ENCODE assay signal across 1 cellular context in the genomic region with DNA sequence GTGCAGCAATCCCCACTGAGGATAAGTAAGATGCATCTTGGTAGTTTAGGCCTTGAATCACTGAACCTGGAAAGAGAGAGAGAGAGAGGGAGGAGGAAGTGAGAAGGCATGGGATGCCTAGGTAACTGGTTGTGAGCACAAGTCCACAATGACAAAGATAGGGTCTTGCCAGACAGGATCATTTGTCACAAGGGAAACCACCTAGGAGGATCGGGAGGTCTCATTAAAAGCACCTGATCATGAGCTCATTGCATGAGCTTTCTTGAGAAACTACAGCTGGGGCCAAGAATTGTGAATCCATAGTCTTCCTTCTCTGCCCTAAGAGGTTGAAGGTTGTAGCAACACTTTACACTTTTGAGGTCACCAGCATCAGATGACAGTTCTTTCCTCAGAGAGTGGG.
TF ChIP-seq lines count a peak whose summit lies in the region.

No MANE protein-coding gene starts in this region.

TF ChIP-seq in H1, 55 proteins besides CTCF, POLR2A, EP300 and RAD21 (continued from another document):
- TF ChIP-seq, protein P1, sequence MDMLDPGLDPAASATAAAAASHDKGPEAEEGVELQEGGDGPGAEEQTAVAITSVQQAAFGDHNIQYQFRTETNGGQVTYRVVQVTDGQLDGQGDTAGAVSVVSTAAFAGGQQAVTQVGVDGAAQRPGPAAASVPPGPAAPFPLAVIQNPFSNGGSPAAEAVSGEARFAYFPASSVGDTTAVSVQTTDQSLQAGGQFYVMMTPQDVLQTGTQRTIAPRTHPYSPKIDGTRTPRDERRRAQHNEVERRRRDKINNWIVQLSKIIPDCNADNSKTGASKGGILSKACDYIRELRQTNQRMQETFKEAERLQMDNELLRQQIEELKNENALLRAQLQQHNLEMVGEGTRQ (IDR thresholded peaks at IDR 0.05; ENCODE audit: low read length) = no peak
- TF ChIP-seq NRF1 (IDR thresholded peaks at IDR 0.05; ENCODE audit: low read depth, low read length) = no peak
- TF ChIP-seq, protein P2, sequence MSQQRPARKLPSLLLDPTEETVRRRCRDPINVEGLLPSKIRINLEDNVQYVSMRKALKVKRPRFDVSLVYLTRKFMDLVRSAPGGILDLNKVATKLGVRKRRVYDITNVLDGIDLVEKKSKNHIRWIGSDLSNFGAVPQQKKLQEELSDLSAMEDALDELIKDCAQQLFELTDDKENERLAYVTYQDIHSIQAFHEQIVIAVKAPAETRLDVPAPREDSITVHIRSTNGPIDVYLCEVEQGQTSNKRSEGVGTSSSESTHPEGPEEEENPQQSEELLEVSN (IDR thresholded peaks at IDR 0.05) = no peak
- no peak for TF ChIP-seq KDM1A (IDR thresholded peaks at IDR 0.05; ENCODE audit: borderline replicate concordance, low read length)
- TF ChIP-seq TEAD4 (IDR thresholded peaks at IDR 0.05; ENCODE audit: low read depth, low read length) = no peak
- TF ChIP-seq RXRA (IDR thresholded peaks at IDR 0.05; ENCODE audit: insufficient read depth, low read depth, low read length) = no peak
- no peak for TF ChIP-seq GTF2F1 (IDR thresholded peaks at IDR 0.05; ENCODE audit: borderline replicate concordance, low read depth, low read length)
- TF ChIP-seq EGR1 (IDR thresholded peaks at IDR 0.05; ENCODE audit: borderline replicate concordance, low read depth, low read length) = no peak
- no peak for TF ChIP-seq SUZ12 (IDR thresholded peaks at IDR 0.05; ENCODE audit: low read length)
- TF ChIP-seq CREB1 (IDR thresholded peaks at IDR 0.05) = no peak
- TF ChIP-seq CHD2 (IDR thresholded peaks at IDR 0.05; ENCODE audit: low read length) = no peak
- TF ChIP-seq SIRT6 (IDR thresholded peaks at IDR 0.05; ENCODE audit: low read length) = no peak
